Comparison of ENCODE assay signal across 13 cellular contexts in genomic region chr18:45166341-45167108, GRCh38.
A peak's percentile ranks its signal among the peaks of the same experiment; 100 is the strongest.
DNase-seq lines count a peak whose midpoint lies in the region; ATAC-seq, FAIRE-seq and TF ChIP-seq lines count a peak whose summit lies in the region.
"Had no signal": no experiment of that assay in that cellular context is flagged by ENCODE, and none has a peak within 500 bp of the region (broad histone marks: within the 10 kb centered on the region; RNA-seq: fewer than 3 reads in every experiment).

No MANE protein-coding gene starts in this region.

- peak overlapping the region; percentile 74 for H3K4me3 Mint-ChIP-seq in HFFc6
- H3K4me3 Mint-ChIP-seq: central memory CD8-positive, alpha-beta T cell had no signal

- H3K9me3 ChIP-seq in kidney (ENCODE audit: control insufficient read depth in 1 of 2, low read length in 2 of 2) (no peaks in the 10 kb centered on the region), neuronal stem cell (replicated peaks in 1 of 2; ENCODE audit: control insufficient read depth in 2 of 2, insufficient read depth in 1 of 2, low read depth in 1 of 2, low read length in 2 of 2) (no peaks in the 10 kb centered on the region)

- H4K8ac ChIP-seq in neuronal stem cell (ENCODE audit: low read depth, low read length) = no peak overlapping the region

- H3K36me3 ChIP-seq in kidney (ENCODE audit: control insufficient read depth in 1 of 2, insufficient read depth in 2 of 2, low read length in 2 of 2) = no peaks in the 10 kb centered on the region
- H3K36me3 ChIP-seq in neuronal stem cell (replicated peaks in 1 of 2; ENCODE audit: control insufficient read depth in 2 of 2, insufficient read depth in 2 of 2, low read length in 2 of 2) = no peaks in the 10 kb centered on the region

- no peak overlapping the region for H3K18ac ChIP-seq in neuronal stem cell (ENCODE audit: low read length)

- no peak for FAIRE-seq in kidney (lab: Jason Lieb, UNC)
- FAIRE-seq: TTC549 had no signal

- no peaks in the 10 kb centered on the region for H3K4me1 ChIP-seq in kidney (ENCODE audit: control insufficient read depth in 1 of 2, insufficient read depth in 1 of 2, low read depth in 1 of 2, low read length in 2 of 2)
- no peaks in the 10 kb centered on the region for H3K4me1 ChIP-seq in neuronal stem cell (ENCODE audit: control insufficient read depth in 2 of 2, insufficient read depth in 1 of 2, low read depth in 1 of 2, low read length in 2 of 2)

- no peak overlapping the region for H2AK5ac ChIP-seq in neuronal stem cell (ENCODE audit: low read depth, low read length)

- H3K9me3 Mint-ChIP-seq in HFFc6 = no peaks in the 10 kb centered on the region
- H3K9me3 Mint-ChIP-seq: central memory CD8-positive, alpha-beta T cell had no signal

- no CpG with 5 or more reads among the region's 8 CpGs for WGBS in neuronal stem cell (ENCODE audit: extremely low coverage in 2 of 2, insufficient read length in 2 of 2, insufficient replicate concordance in 1 of 2), 2 donors

- H3K27me3 Mint-ChIP-seq in HFFc6 (ENCODE audit: insufficient read depth) = no peaks in the 10 kb centered on the region

- DNase-seq in AG08395 (ENCODE audit: low spot score) (peak; percentile 89), HFFc6 (peak; percentile 97), amniotic epithelial cell (ENCODE audit: low read depth) (peak; percentile 86), kidney (peak; percentile 58), T-helper 9 cell (no peak), neuronal stem cell (ENCODE audit: low spot score) (no peak), GM19240 (ENCODE audit: insufficient read length, low spot score) (no peak)
- DNase-seq: activated T-cell treated with anti-CD3 and anti-CD28 coated beads, Interleukin-2, amount 50 U/mL, for 48 hours; KG1; NCI-H774 had no signal

- no peak overlapping the region for H2BK12ac ChIP-seq in neuronal stem cell (ENCODE audit: low read length)

- H2BK15ac ChIP-seq in neuronal stem cell (ENCODE audit: low read length) = no peak overlapping the region

- H3K27ac ChIP-seq in kidney (ENCODE audit: low read depth in 2 of 2, low read length in 2 of 2) (no peak overlapping the region), neuronal stem cell (replicated peaks; ENCODE audit: low read length) (no peak overlapping the region)

- no peak overlapping the region for H3K9ac ChIP-seq in kidney (ENCODE audit: low read length in 2 of 2)
- no peak overlapping the region for H3K9ac ChIP-seq in neuronal stem cell (ENCODE audit: low read depth, low read length, poor library complexity)

- no peak overlapping the region for H3K23ac ChIP-seq in neuronal stem cell (ENCODE audit: low read depth, low read length, poor library complexity)

- H3K27me3 ChIP-seq in neuronal stem cell (ENCODE audit: control insufficient read depth in 3 of 3, insufficient read depth in 3 of 3, low read depth in 1 of 3, low read length in 3 of 3) = no peaks in the 10 kb centered on the region

- H3K36me3 Mint-ChIP-seq in HFFc6 (ENCODE audit: low read depth) = no peaks in the 10 kb centered on the region

- no peak overlapping the region for H2AFZ ChIP-seq in neuronal stem cell (ENCODE audit: low read length)

- no peak for ATAC-seq in GM18861 (IDR thresholded peaks at IDR 0.05; ENCODE audit: unreplicated experiment)

- no peak overlapping the region for H3K4me3 ChIP-seq in kidney (ENCODE audit: low read length in 2 of 2)
- H3K4me3 ChIP-seq in neuronal stem cell (ENCODE audit: low read length in 2 of 2) = no peak overlapping the region

- intact Hi-C loops in kidney (cut with DNase I) = no loop called here

- H2BK120ac ChIP-seq in neuronal stem cell (ENCODE audit: low read depth, low read length) = no peak overlapping the region

- no peaks in the 10 kb centered on the region for H3K79me1 ChIP-seq in neuronal stem cell (ENCODE audit: low read depth, low read length)

- no peak overlapping the region for H3K4me2 ChIP-seq in neuronal stem cell (ENCODE audit: insufficient read depth, low read length, poor library complexity, severe bottlenecking)

- H4K91ac ChIP-seq in neuronal stem cell (ENCODE audit: low read depth, low read length, poor library complexity) = no peak overlapping the region

- no peak overlapping the region for H2BK5ac ChIP-seq in neuronal stem cell (ENCODE audit: low read length)

- TF ChIP-seq CTCF in HFFc6 (IDR thresholded peaks at IDR 0.05) (no peak), kidney (IDR thresholded peaks at IDR 0.05; ENCODE audit: borderline replicate concordance, extremely low read depth, insufficient read depth) (no peak)

- no peak overlapping the region for H3K4ac ChIP-seq in neuronal stem cell (ENCODE audit: low read length)

- peak overlapping the region; percentile 89 for H3K27ac Mint-ChIP-seq in HFFc6

- H3K4me1 Mint-ChIP-seq in HFFc6 (ENCODE audit: low read depth) = peaks cover 75% of the 10 kb centered on the region
- H3K4me1 Mint-ChIP-seq: central memory CD8-positive, alpha-beta T cell had no signal

- no peak overlapping the region for H3K14ac ChIP-seq in neuronal stem cell (ENCODE audit: low read length)

Comparison
In these comparisons a context has a peak if more than half of its experiments do, and no peak if none do; other contexts are left out.
1. DNase-seq: peak in AG08395 (single experiment), HFFc6 (single experiment), amniotic epithelial cell (single experiment) and kidney (single experiment); none in T-helper 9 cell (single experiment), neuronal stem cell (single experiment) and GM19240 (single experiment).